ENCODE assay signal across 10 cellular contexts in the genomic region with DNA sequence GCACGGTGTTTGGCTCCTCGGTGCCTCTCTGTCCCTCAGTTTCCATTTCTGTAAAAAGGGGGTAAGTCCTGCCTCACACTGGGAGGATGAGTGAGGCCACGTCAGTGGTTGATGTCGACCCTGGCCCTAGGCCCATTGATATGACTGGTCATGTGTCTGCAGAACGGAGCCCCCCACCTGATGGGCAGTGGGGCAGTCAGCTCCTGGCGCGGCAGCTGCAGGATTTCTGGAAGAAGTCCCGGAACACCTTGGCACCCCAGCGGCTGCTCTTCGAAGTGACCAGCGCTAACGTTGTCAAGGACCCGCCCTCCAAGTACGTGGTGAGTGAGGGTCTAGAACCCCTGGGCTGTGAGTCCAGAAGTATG. TPM values are rescaled to one million over a fixed set of nuclear protein-coding genes. Genes with fewer than 3 reads are reported as not detected.
DNase-seq lines count a peak whose midpoint lies in the region; ATAC-seq, FAIRE-seq and TF ChIP-seq lines count a peak whose summit lies in the region.
"Had no signal": no experiment of that assay in that cellular context is flagged by ENCODE, and none has a peak within 500 bp of the region (broad histone marks: within the 10 kb centered on the region; RNA-seq: fewer than 3 reads in every experiment).

No MANE protein-coding gene starts in this region.

- peaks cover 5 to 8% of the 10 kb centered on the region in 2 experiments for H3K36me3 ChIP-seq in SK-N-SH (replicated peaks in 1 of 2; ENCODE audit: control insufficient read depth in 1 of 2, insufficient read depth in 2 of 2, low read length in 1 of 2)
- H3K36me3 ChIP-seq in K562 (ENCODE audit: control insufficient read depth, insufficient read depth, low read length) = no peaks in the 10 kb centered on the region
- peaks cover 0 to 8% of the 10 kb centered on the region in 2 donors for H3K36me3 ChIP-seq in kidney (ENCODE audit: control insufficient read depth in 1 of 2, insufficient read depth in 2 of 2, low read length in 2 of 2)
- peaks cover 0 to 27% (median 8%) of the 10 kb centered on the region in 4 donors for H3K36me3 ChIP-seq in stomach

- TF ChIP-seq POLR2A in K562 (conservative IDR thresholded peaks at IDR 0.05) (no peak), stomach (IDR thresholded peaks at IDR 0.05) (no peak)

- H3K4me2 ChIP-seq in SK-N-SH = peak overlapping the region; percentile 97
- no peak overlapping the region for H3K4me2 ChIP-seq in K562 (ENCODE audit: insufficient read depth, low read length)

- DNase-seq in SK-N-SH = no peak
- no peak for DNase-seq in K562 (ENCODE audit: extremely low read depth in 1 of 4, low spot score in 3 of 4)
- DNase-seq in kidney = peak; percentile 67
- DNase-seq in stomach = no peak
- DNase-seq: effector memory CD4-positive, alpha-beta T cell had no signal

- ATAC-seq in SK-N-SH treated with all-trans-retinoic acid at 6 μM for 48 hours (no peak), K562 (no peak), GM18511 (IDR thresholded peaks at IDR 0.05; ENCODE audit: unreplicated experiment) (no peak), HG02571 (IDR thresholded peaks at IDR 0.05; ENCODE audit: unreplicated experiment) (no peak), HG02678 (IDR thresholded peaks at IDR 0.05; ENCODE audit: unreplicated experiment) (no peak)

- TF ChIP-seq RAD21 in SK-N-SH (IDR thresholded peaks at IDR 0.05; ENCODE audit: low read length) (no peak), K562 (CRISPR knock-in tag; conservative IDR thresholded peaks at IDR 0.05 in 1 of 2, IDR thresholded peaks at IDR 0.05 in 1 of 2) (no peak)

- no peak overlapping the region; a peak in 2 of 4 replicates for H3K27ac ChIP-seq in SK-N-SH (ENCODE audit: low read depth in 2 of 2, low read length in 1 of 2)
- no peak overlapping the region for H3K27ac ChIP-seq in K562 (ENCODE audit: extremely low read depth, low read depth, low read length)
- H3K27ac ChIP-seq in kidney (ENCODE audit: low read depth in 2 of 2, low read length in 2 of 2) = peak overlapping the region in 1 of 2 donors; percentile 95
- H3K27ac ChIP-seq in stomach = peak overlapping the region; percentile 87 to 97 (median 94)
- H3K27ac ChIP-seq: SJSA1 had no signal

- no peak for FAIRE-seq in K562 (lab: Jason Lieb, UNC)
- FAIRE-seq in kidney (lab: Jason Lieb, UNC) = no peak

- H2AFZ ChIP-seq in SK-N-SH (ENCODE audit: low read depth) = no peak overlapping the region
- H2AFZ ChIP-seq in K562 (ENCODE audit: low read depth, low read length) = no peak overlapping the region

- H3K9me3 ChIP-seq in SK-N-SH (no peaks in the 10 kb centered on the region), K562 (replicated peaks; ENCODE audit: control insufficient read depth, insufficient read depth, low read depth, low read length) (no peaks in the 10 kb centered on the region), kidney (ENCODE audit: control insufficient read depth in 1 of 2, low read length in 2 of 2) (no peaks in the 10 kb centered on the region), stomach (no peaks in the 10 kb centered on the region)
- H3K9me3 ChIP-seq: SJSA1 had no signal

- H3K9me2 ChIP-seq in SK-N-SH = no peaks in the 10 kb centered on the region

- H4K20me1 ChIP-seq in SK-N-SH (ENCODE audit: insufficient read depth) (no peaks in the 10 kb centered on the region), K562 (replicated peaks; ENCODE audit: control insufficient read depth, insufficient read depth, low read length) (no peaks in the 10 kb centered on the region)

- CTCF ChIA-PET in SK-N-SH (lab: Yijun Ruan, JAX) = interaction anchor here (0.8 to 0.9 kb wide), 3 partner anchors 18 to 516 kb away, joined by 3 read pairs; no protein-coding TSS in a partner anchor
- CTCF ChIA-PET in K562 (lab: Yijun Ruan, JAX; ENCODE audit: low intra/inter-chr PET ratio) = no interaction called here

- H3K79me2 ChIP-seq in SK-N-SH (ENCODE audit: insufficient read depth) = peaks cover 26% of the 10 kb centered on the region
- no peaks in the 10 kb centered on the region for H3K79me2 ChIP-seq in K562 (ENCODE audit: control insufficient read depth, insufficient read depth, low read length)

- BruUV-seq in K562 (replicated peaks; lab: Mats Ljungman, UMichigan) = no TSS peak

- 65% methylated on average over 6 of the region's 14 CpGs for WGBS in SK-N-SH (ENCODE audit: low lambda C conversion rate)
- 88% methylated on average over 14 of the region's 14 CpGs for WGBS in K562 (ENCODE audit: insufficient coverage, low coverage, missing lambda C conversion rate)
- 74 to 81% (median 78%) methylated on average over 8 to 14 of the region's 14 CpGs for WGBS in stomach, 5 donors

- TF ChIP-seq CTCF in SK-N-SH (IDR thresholded peaks at IDR 0.05) (no peak), K562 (IDR thresholded peaks at IDR 0.05 in 2 of 3, conservative IDR thresholded peaks at IDR 0.05 in 1 of 3; ENCODE audit: insufficient read depth in 2 of 3, low read depth in 1 of 3, low read length in 3 of 3) (no peak), kidney (IDR thresholded peaks at IDR 0.05; ENCODE audit: borderline replicate concordance, extremely low read depth, insufficient read depth) (no peak), stomach (IDR thresholded peaks at IDR 0.05) (no peak)

- POLR2A ChIA-PET in SK-N-SH (lab: Yijun Ruan, JAX) (interaction anchor here (1.1 kb wide), 1 partner anchor 114 kb away, joined by 3 read pairs; no protein-coding TSS in a partner anchor), K562 (lab: Yijun Ruan, JAX) (interaction anchor here (0.6 to 1.0 kb wide), 2 partner anchors 98 to 100 kb away, joined by 3 read pairs; no protein-coding TSS in a partner anchor)

- H3K4me1 ChIP-seq in SK-N-SH (ENCODE audit: control insufficient read depth in 1 of 2, insufficient read depth in 2 of 2, low read depth in 1 of 2, low read length in 1 of 2) = peaks cover 8 to 31% of the 10 kb centered on the region in 2 experiments; a peak in 3 of 4 replicates
- peaks cover 32 to 34% of the 10 kb centered on the region in 2 experiments for H3K4me1 ChIP-seq in K562 (replicated peaks in 1 of 2; ENCODE audit: control insufficient read depth in 2 of 2, insufficient read depth in 2 of 2, low read length in 2 of 2)
- H3K4me1 ChIP-seq in kidney (ENCODE audit: control insufficient read depth in 1 of 2, insufficient read depth in 1 of 2, low read depth in 1 of 2, low read length in 2 of 2) = peaks cover 5 to 16% of the 10 kb centered on the region in 2 donors
- H3K4me1 ChIP-seq in stomach = peaks cover 26 to 65% (median 47%) of the 10 kb centered on the region in 4 donors

- intact Hi-C loops in K562 (cut with micrococcal nuclease) (loop anchor here (10.0 kb wide), 1 partner anchor 50 kb away; the partner anchor contains the start of genes SPATA25 and ZSWIM1), kidney (cut with DNase I) (no loop called here), stomach (cut with DNase I; ENCODE audit: low total_unique reads) (no loop called here)

- H3K27me3 ChIP-seq in SK-N-SH (ENCODE audit: insufficient read depth) (no peaks in the 10 kb centered on the region), K562 (ENCODE audit: control insufficient read depth in 2 of 2, insufficient read depth in 2 of 2, low read length in 2 of 2) (no peaks in the 10 kb centered on the region), stomach (no peaks in the 10 kb centered on the region)
- H3K27me3 ChIP-seq: SJSA1 had no signal

- no peaks in the 10 kb centered on the region for H3K9me1 ChIP-seq in K562 (ENCODE audit: control insufficient read depth, insufficient read depth, low read length)

- H3K9ac ChIP-seq in SK-N-SH (peak overlapping the region; percentile 72), K562 (ENCODE audit: insufficient read depth in 1 of 2, low read depth in 2 of 2, low read length in 2 of 2) (no peak overlapping the region), kidney (ENCODE audit: low read length in 2 of 2) (peak overlapping the region; percentile 12 to 80)

- in situ Hi-C loops in K562 (cut with MboI) = no loop called here

- H3F3A ChIP-seq in SK-N-SH (replicated peaks; ENCODE audit: insufficient read depth) = peaks cover 15% of the 10 kb centered on the region

- no peak for TF ChIP-seq EP300 in SK-N-SH (IDR thresholded peaks at IDR 0.05; ENCODE audit: borderline replicate concordance in 1 of 2, low read depth in 1 of 2, low read length in 1 of 2)
- TF ChIP-seq EP300 in K562 (IDR thresholded peaks at IDR 0.05; ENCODE audit: low read length) = no peak
- TF ChIP-seq EP300 in stomach (IDR thresholded peaks at IDR 0.05) = no peak

- H3K4me3 ChIP-seq in SK-N-SH (ENCODE audit: low read depth in 2 of 2, low read length in 1 of 2) (peak overlapping the region; percentile 68 to 85), K562 (no peak overlapping the region), kidney (ENCODE audit: low read length in 2 of 2) (peak overlapping the region; percentile 64 to 73), stomach (peak overlapping the region; percentile 61 to 81 (median 73))

RNA-seq across cellular contexts. Expression of gene SNX21, which starts 1.2 kb away (rescaled TPM):
- 20.6 and 22.1 TPM in 2 replicates for polyA plus RNA-seq in SK-N-SH (2012; rRNA removed)
- polyA plus RNA-seq in SK-N-SH (2012; cell fraction: cytosol; rRNA removed) = 10.7 and 15.9 TPM in 2 replicates
- 40.5 and 107 TPM in 2 replicates for polyA plus RNA-seq in SK-N-SH (2012; cell fraction: nucleus; rRNA removed)
- 1.0 and 1.1 TPM in 2 replicates for total RNA-seq in K562 (2011; cell fraction: chromatin; rRNA removed; ENCODE audit: low replicate concordance)
- total RNA-seq in K562 (2011; cell fraction: nucleolus; rRNA removed) = 0.92 and 1.0 TPM in 2 replicates
- total RNA-seq in K562 (2011; cell fraction: nucleoplasm; rRNA removed) = 0.61 and 0.95 TPM in 2 replicates
- total RNA-seq in K562 (2014; rRNA removed) = 0.65 and 0.91 TPM in 2 replicates
- total RNA-seq in K562 (2014; rRNA removed; fragmentation: Illumina TruSeq; extraction: Trizol) = 0.18 and 0.19 TPM in 2 replicates
- total RNA-seq in K562 (2015; rRNA removed; fragmentation: Illumina TruSeq; extraction: Trizol) = 0.57 and 0.69 TPM in 2 replicates
- total RNA-seq in K562 (2021) = 0.65 and 1.2 TPM in 2 replicates
- polyA plus RNA-seq in K562 (2011; rRNA removed) = 0.18 TPM in 2 replicates
- 0.49 and 1.7 TPM in 2 replicates for polyA plus RNA-seq in K562 (2011; cell fraction: cytosol; rRNA removed)
- polyA plus RNA-seq in K562 (2011; cell fraction: nucleus; rRNA removed) = 0.58 TPM in 2 replicates
- polyA plus RNA-seq in K562 (2012) = 0.83 and 2.7 TPM in 2 replicates
- polyA plus RNA-seq in K562 (2014; fragmentation: Illumina TruSeq; extraction: Trizol) = 0.22 and 0.26 TPM in 2 replicates
- under 1 TPM; 0.10 to 0.42 TPM for polyA plus RNA-seq in K562 (2014; fragmentation: Nextera tagmentation; extraction: Ambion mirVana)
- 0.58 and 1.2 TPM in 2 replicates for polyA plus RNA-seq in K562 (2014; rRNA removed)
- polyA minus RNA-seq in K562 (2011; rRNA and poly(A)+ RNA removed) = 0.06 and 0.07 TPM in 2 replicates
- 0.91 TPM in 1 of 2 replicates, not detected in the other for polyA minus RNA-seq in K562 (2011; cell fraction: cytosol; rRNA and poly(A)+ RNA removed)
- 0.56 and 0.67 TPM in 2 replicates for polyA minus RNA-seq in K562 (2011; cell fraction: nucleus; rRNA and poly(A)+ RNA removed)
- 23.2 TPM for total RNA-seq in kidney
- polyA plus RNA-seq in kidney (ENCODE audit: insufficient read depth, low read depth, low replicate concordance) = 35.6 TPM
- total RNA-seq in stomach = 100 to 1,000 TPM in 1 of 5 donors, 10 to 100 TPM in 4; 20.4 to 120 (median 48.3) TPM
- polyA plus RNA-seq in stomach = 10 to 100 TPM; 15.2 to 23.5 (median 16.7) TPM

RNA-seq across cellular contexts. Expression of gene TNNC2, which starts 7.7 kb away (rescaled TPM):
- 0.57 and 1.1 TPM in 2 replicates for polyA plus RNA-seq in SK-N-SH (2012; rRNA removed)
- 0.62 and 0.67 TPM in 2 replicates for polyA plus RNA-seq in SK-N-SH (2012; cell fraction: cytosol; rRNA removed)
- polyA plus RNA-seq in SK-N-SH (2012; cell fraction: nucleus; rRNA removed) = 4.0 and 4.1 TPM in 2 replicates
- not detected in 2 replicates for total RNA-seq in K562 (2011; cell fraction: chromatin; rRNA removed; ENCODE audit: low replicate concordance)
- total RNA-seq in K562 (2011; cell fraction: nucleolus; rRNA removed) = not detected in 2 replicates
- not detected in 2 replicates for total RNA-seq in K562 (2011; cell fraction: nucleoplasm; rRNA removed)
- not detected in 2 replicates for total RNA-seq in K562 (2014; rRNA removed)
- not detected in 2 replicates for total RNA-seq in K562 (2014; rRNA removed; fragmentation: Illumina TruSeq; extraction: Trizol)
- total RNA-seq in K562 (2015; rRNA removed; fragmentation: Illumina TruSeq; extraction: Trizol) = not detected in 2 replicates
- not detected in 2 replicates for total RNA-seq in K562 (2021)
- not detected in 2 replicates for polyA plus RNA-seq in K562 (2011; rRNA removed)
- not detected in 2 replicates for polyA plus RNA-seq in K562 (2011; cell fraction: cytosol; rRNA removed)
- 0.21 TPM in 1 of 2 replicates, not detected in the other for polyA plus RNA-seq in K562 (2011; cell fraction: nucleus; rRNA removed)
- polyA plus RNA-seq in K562 (2012) = 0.12 TPM in 1 of 2 replicates, not detected in the other
- not detected in 2 replicates for polyA plus RNA-seq in K562 (2014; fragmentation: Illumina TruSeq; extraction: Trizol)
- polyA plus RNA-seq in K562 (2014; fragmentation: Nextera tagmentation; extraction: Ambion mirVana) = not detected
- not detected in 2 replicates for polyA plus RNA-seq in K562 (2014; rRNA removed)
- polyA minus RNA-seq in K562 (2011; rRNA and poly(A)+ RNA removed) = not detected in 2 replicates
- polyA minus RNA-seq in K562 (2011; cell fraction: cytosol; rRNA and poly(A)+ RNA removed) = not detected in 2 replicates
- polyA minus RNA-seq in K562 (2011; cell fraction: nucleus; rRNA and poly(A)+ RNA removed) = not detected in 2 replicates
- not detected for total RNA-seq in kidney
- 1.9 TPM for polyA plus RNA-seq in kidney (ENCODE audit: insufficient read depth, low read depth, low replicate concordance)
- 1 to 10 TPM in 1 of 5 donors, not detected in 4; 4.9 TPM for total RNA-seq in stomach
- 10 to 100 TPM in 1 of 3 donors, 1 to 10 TPM in 1, not detected in 1; 3.0 to 12.4 TPM for polyA plus RNA-seq in stomach
- total RNA-seq: SJSA1 had no signal

RNA-seq across cellular contexts. Expression of gene UBE2C, which starts 22.3 kb away (rescaled TPM):
- 82.8 and 115 TPM in 2 replicates for polyA plus RNA-seq in SK-N-SH (2012; rRNA removed)
- 82.5 and 93.2 TPM in 2 replicates for polyA plus RNA-seq in SK-N-SH (2012; cell fraction: cytosol; rRNA removed)
- 40.8 and 50.3 TPM in 2 replicates for polyA plus RNA-seq in SK-N-SH (2012; cell fraction: nucleus; rRNA removed)
- total RNA-seq in K562 (2011; cell fraction: chromatin; rRNA removed; ENCODE audit: low replicate concordance) = 3.7 and 4.6 TPM in 2 replicates
- 1.8 and 3.4 TPM in 2 replicates for total RNA-seq in K562 (2011; cell fraction: nucleolus; rRNA removed)
- 1.8 and 3.6 TPM in 2 replicates for total RNA-seq in K562 (2011; cell fraction: nucleoplasm; rRNA removed)
- 0.41 and 0.68 TPM in 2 replicates for total RNA-seq in K562 (2014; rRNA removed)
- total RNA-seq in K562 (2014; rRNA removed; fragmentation: Illumina TruSeq; extraction: Trizol) = 0.48 and 0.69 TPM in 2 replicates
- total RNA-seq in K562 (2015; rRNA removed; fragmentation: Illumina TruSeq; extraction: Trizol) = 0.83 and 0.98 TPM in 2 replicates
- total RNA-seq in K562 (2021) = 1.5 and 1.7 TPM in 2 replicates
- polyA plus RNA-seq in K562 (2011; rRNA removed) = 1.4 and 1.7 TPM in 2 replicates
- 0.78 and 1.4 TPM in 2 replicates for polyA plus RNA-seq in K562 (2011; cell fraction: cytosol; rRNA removed)
- 3.6 and 6.6 TPM in 2 replicates for polyA plus RNA-seq in K562 (2011; cell fraction: nucleus; rRNA removed)
- 0.68 and 0.78 TPM in 2 replicates for polyA plus RNA-seq in K562 (2012)
- polyA plus RNA-seq in K562 (2014; fragmentation: Illumina TruSeq; extraction: Trizol) = 0.51 and 1.1 TPM in 2 replicates
- under 1 TPM; 0.52 to 0.63 TPM for polyA plus RNA-seq in K562 (2014; fragmentation: Nextera tagmentation; extraction: Ambion mirVana)
- polyA plus RNA-seq in K562 (2014; rRNA removed) = 1.5 and 1.6 TPM in 2 replicates
- not detected in 2 replicates for polyA minus RNA-seq in K562 (2011; rRNA and poly(A)+ RNA removed)
- polyA minus RNA-seq in K562 (2011; cell fraction: cytosol; rRNA and poly(A)+ RNA removed) = 7.5 and 27.5 TPM in 2 replicates
- 1.9 and 5.8 TPM in 2 replicates for polyA minus RNA-seq in K562 (2011; cell fraction: nucleus; rRNA and poly(A)+ RNA removed)
- 2.4 TPM for total RNA-seq in kidney
- polyA plus RNA-seq in kidney (ENCODE audit: insufficient read depth, low read depth, low replicate concordance) = 2.0 TPM
- total RNA-seq in stomach = 10 to 100 TPM in 4 of 5 donors, not detected in 1; 10.5 to 37.5 (median 13.4) TPM
- polyA plus RNA-seq in stomach = 10 to 100 TPM; 13.1 to 72.2 (median 39.0) TPM

RNA-seq across cellular contexts. Expression of gene ACOT8, which starts 22.4 kb away (rescaled TPM):
- polyA plus RNA-seq in SK-N-SH (2012; rRNA removed) = 48.4 and 54.8 TPM in 2 replicates
- polyA plus RNA-seq in SK-N-SH (2012; cell fraction: cytosol; rRNA removed) = 26.6 and 38.9 TPM in 2 replicates
- 68.5 and 73.9 TPM in 2 replicates for polyA plus RNA-seq in SK-N-SH (2012; cell fraction: nucleus; rRNA removed)
- 26.4 and 48.0 TPM in 2 replicates for total RNA-seq in K562 (2011; cell fraction: chromatin; rRNA removed; ENCODE audit: low replicate concordance)
- total RNA-seq in K562 (2011; cell fraction: nucleolus; rRNA removed) = 49.1 and 51.5 TPM in 2 replicates
- total RNA-seq in K562 (2011; cell fraction: nucleoplasm; rRNA removed) = 48.7 and 49.7 TPM in 2 replicates
- total RNA-seq in K562 (2014; rRNA removed) = 36.7 and 49.8 TPM in 2 replicates
- 11.9 and 13.0 TPM in 2 replicates for total RNA-seq in K562 (2014; rRNA removed; fragmentation: Illumina TruSeq; extraction: Trizol)
- 18.3 and 20.3 TPM in 2 replicates for total RNA-seq in K562 (2015; rRNA removed; fragmentation: Illumina TruSeq; extraction: Trizol)
- 24.5 and 28.5 TPM in 2 replicates for total RNA-seq in K562 (2021)
- 34.9 and 48.0 TPM in 2 replicates for polyA plus RNA-seq in K562 (2011; rRNA removed)
- polyA plus RNA-seq in K562 (2011; cell fraction: cytosol; rRNA removed) = 75.9 and 83.3 TPM in 2 replicates
- polyA plus RNA-seq in K562 (2011; cell fraction: nucleus; rRNA removed) = 61.2 and 65.3 TPM in 2 replicates
- 25.1 and 57.1 TPM in 2 replicates for polyA plus RNA-seq in K562 (2012)
- polyA plus RNA-seq in K562 (2014; fragmentation: Illumina TruSeq; extraction: Trizol) = 20.7 and 25.8 TPM in 2 replicates
- 10 to 100 TPM in 1 of 2 experiments, 1 to 10 TPM in 1; 8.2 to 14.9 TPM for polyA plus RNA-seq in K562 (2014; fragmentation: Nextera tagmentation; extraction: Ambion mirVana)
- polyA plus RNA-seq in K562 (2014; rRNA removed) = 46.7 and 49.5 TPM in 2 replicates
- 16.0 and 16.3 TPM in 2 replicates for polyA minus RNA-seq in K562 (2011; rRNA and poly(A)+ RNA removed)
- 17.0 and 19.4 TPM in 2 replicates for polyA minus RNA-seq in K562 (2011; cell fraction: cytosol; rRNA and poly(A)+ RNA removed)
- polyA minus RNA-seq in K562 (2011; cell fraction: nucleus; rRNA and poly(A)+ RNA removed) = 22.6 and 28.4 TPM in 2 replicates
- 22.1 TPM for total RNA-seq in kidney
- polyA plus RNA-seq in kidney (ENCODE audit: insufficient read depth, low read depth, low replicate concordance) = 71.0 TPM
- 100 to 1,000 TPM in 3 of 5 donors, 10 to 100 TPM in 2; 26.6 to 216 (median 131) TPM for total RNA-seq in stomach
- polyA plus RNA-seq in stomach = 10 to 100 TPM; 36.8 to 63.7 (median 58.3) TPM

RNA-seq across cellular contexts. Expression of gene ZSWIM3, which starts 22.6 kb away (rescaled TPM):
- 2.3 and 2.9 TPM in 2 replicates for polyA plus RNA-seq in SK-N-SH (2012; rRNA removed)
- 1.5 and 2.2 TPM in 2 replicates for polyA plus RNA-seq in SK-N-SH (2012; cell fraction: cytosol; rRNA removed)
- 2.3 and 3.3 TPM in 2 replicates for polyA plus RNA-seq in SK-N-SH (2012; cell fraction: nucleus; rRNA removed)
- total RNA-seq in K562 (2011; cell fraction: chromatin; rRNA removed; ENCODE audit: low replicate concordance) = 3.7 and 6.4 TPM in 2 replicates
- 4.2 and 5.5 TPM in 2 replicates for total RNA-seq in K562 (2011; cell fraction: nucleolus; rRNA removed)
- total RNA-seq in K562 (2011; cell fraction: nucleoplasm; rRNA removed) = 3.1 and 3.6 TPM in 2 replicates
- 2.4 and 2.7 TPM in 2 replicates for total RNA-seq in K562 (2014; rRNA removed)
- total RNA-seq in K562 (2014; rRNA removed; fragmentation: Illumina TruSeq; extraction: Trizol) = 2.6 and 2.8 TPM in 2 replicates
- total RNA-seq in K562 (2015; rRNA removed; fragmentation: Illumina TruSeq; extraction: Trizol) = 3.6 and 4.0 TPM in 2 replicates
- 2.5 and 2.9 TPM in 2 replicates for total RNA-seq in K562 (2021)
- 4.3 and 5.4 TPM in 2 replicates for polyA plus RNA-seq in K562 (2011; rRNA removed)
- polyA plus RNA-seq in K562 (2011; cell fraction: cytosol; rRNA removed) = 4.5 and 4.6 TPM in 2 replicates
- 3.4 and 3.6 TPM in 2 replicates for polyA plus RNA-seq in K562 (2011; cell fraction: nucleus; rRNA removed)
- 2.2 and 3.5 TPM in 2 replicates for polyA plus RNA-seq in K562 (2012)
- polyA plus RNA-seq in K562 (2014; fragmentation: Illumina TruSeq; extraction: Trizol) = 2.6 and 3.0 TPM in 2 replicates
- 1 to 10 TPM; 1.7 to 1.8 TPM for polyA plus RNA-seq in K562 (2014; fragmentation: Nextera tagmentation; extraction: Ambion mirVana)
- polyA plus RNA-seq in K562 (2014; rRNA removed) = 1.8 and 3.7 TPM in 2 replicates
- 7.4 and 7.9 TPM in 2 replicates for polyA minus RNA-seq in K562 (2011; rRNA and poly(A)+ RNA removed)
- polyA minus RNA-seq in K562 (2011; cell fraction: cytosol; rRNA and poly(A)+ RNA removed) = 3.4 and 4.7 TPM in 2 replicates
- polyA minus RNA-seq in K562 (2011; cell fraction: nucleus; rRNA and poly(A)+ RNA removed) = 0.81 and 3.1 TPM in 2 replicates
- total RNA-seq in kidney = 3.2 TPM
- polyA plus RNA-seq in kidney (ENCODE audit: insufficient read depth, low read depth, low replicate concordance) = 2.6 TPM
- 1 to 10 TPM in 2 of 5 donors, under 1 TPM in 2, not detected in 1; 0.87 to 2.3 (median 1.6) TPM for total RNA-seq in stomach
- 1 to 10 TPM; 1.4 to 2.1 (median 1.8) TPM for polyA plus RNA-seq in stomach

Comparison
In these comparisons a context has a peak if more than half of its experiments do, and no peak if none do; other contexts are left out.
1. H3K27ac ChIP-seq: peak in stomach (5 of 5); none in SK-N-SH (0 of 2) and K562 (single experiment).
2. H3K9ac ChIP-seq: peak in SK-N-SH (single experiment) and kidney (2 of 2); none in K562 (0 of 2).